8 cellular contexts compared by ENCODE assay signal in genomic region chr5:143606043-143606752, GRCh38.
DNase-seq lines count a peak whose midpoint lies in the region; ATAC-seq, FAIRE-seq and TF ChIP-seq lines count a peak whose summit lies in the region.

No MANE protein-coding gene starts in this region.

- no peak for TF ChIP-seq EP300 in ovary (IDR thresholded peaks at IDR 0.05)

- no peaks in the 10 kb centered on the region for H3K36me3 Mint-ChIP-seq in astrocyte (ENCODE audit: low read depth, unreplicated experiment)
- peaks cover 0 to 7% (median 3%) of the 10 kb centered on the region in 3 experiments; a peak in 4 of 7 replicates for H3K36me3 Mint-ChIP-seq in H9 (ENCODE audit: insufficient read depth in 1 of 3, low read depth in 3 of 3)

- intact Hi-C loops in gastrocnemius medialis (cut with DNase I; ENCODE audit: low total_unique reads) (no loop called here), ovary (cut with DNase I) (no loop called here)

- no peak for TF ChIP-seq POLR2A in gastrocnemius medialis (IDR thresholded peaks at IDR 0.05)
- no peak for TF ChIP-seq POLR2A in ovary (IDR thresholded peaks at IDR 0.05)

- no peaks in the 10 kb centered on the region for H3K27me3 Mint-ChIP-seq in astrocyte (ENCODE audit: low read depth, unreplicated experiment)
- peaks cover 3% of the 10 kb centered on the region for H3K27me3 Mint-ChIP-seq in H9 (ENCODE audit: low read depth)

- no peak overlapping the region for H3K14ac ChIP-seq in H9 (ENCODE audit: insufficient read depth, low read length)

- H2AFZ ChIP-seq in astrocyte (ENCODE audit: low read depth, low read length) (no peak overlapping the region), H9 (ENCODE audit: low read length) (no peak overlapping the region)

- no peak overlapping the region for H2BK120ac ChIP-seq in H9 (ENCODE audit: low read depth, low read length, poor library complexity, severe bottlenecking)

- H3K27ac Mint-ChIP-seq in astrocyte (ENCODE audit: unreplicated experiment) (no peak overlapping the region), H9 (no peak overlapping the region)

- no peak overlapping the region for H4K5ac ChIP-seq in H9 (ENCODE audit: insufficient read length, low read depth, low read length)

- peaks cover 3% of the 10 kb centered on the region for H3K4me1 Mint-ChIP-seq in astrocyte (ENCODE audit: low read depth, unreplicated experiment)
- no peaks in the 10 kb centered on the region for H3K4me1 Mint-ChIP-seq in H9

- H3K4me1 ChIP-seq in astrocyte (ENCODE audit: insufficient read depth, low read length) (no peaks in the 10 kb centered on the region), H9 (ENCODE audit: insufficient read depth, low read length) (no peaks in the 10 kb centered on the region), gastrocnemius medialis (peaks cover 5 to 6% of the 10 kb centered on the region in 2 donors), ovary (ENCODE audit: insufficient read depth) (no peaks in the 10 kb centered on the region)

- peak; percentile 80 for DNase-seq in GM06990 (ENCODE audit: extremely low read depth, insufficient read length)
- DNase-seq in astrocyte (ENCODE audit: low read depth) = peak; percentile 6
- no peak for DNase-seq in H9
- no peak for DNase-seq in gastrocnemius medialis
- no peak for DNase-seq in ovary
- no peak for DNase-seq in ACHN

- H2BK12ac ChIP-seq in H9 (ENCODE audit: insufficient read length, low read depth, low read length) = no peak overlapping the region

- H3K9me3 Mint-ChIP-seq in astrocyte (ENCODE audit: unreplicated experiment) (peaks cover 5% of the 10 kb centered on the region), H9 (peaks cover 7 to 10% of the 10 kb centered on the region in 2 experiments; a peak in 3 of 5 replicates)

- H4K8ac ChIP-seq in H9 (replicated peaks; ENCODE audit: insufficient read length, low read depth, low read length) = no peak overlapping the region

- H3K18ac ChIP-seq in H9 (ENCODE audit: insufficient read length, low read depth, low read length) = no peak overlapping the region

- H3K27ac ChIP-seq in astrocyte (ENCODE audit: low read depth, low read length) (no peak overlapping the region), H9 (ENCODE audit: insufficient read length, low read depth, low read length) (no peak overlapping the region), gastrocnemius medialis (no peak overlapping the region), ovary (no peak overlapping the region)

- no peak overlapping the region; the same call in 1 of the 2 replicates for H3K4me3 ChIP-seq in GM06990 (replicated peaks; ENCODE audit: low read depth, low read length)
- no peak overlapping the region for H3K4me3 ChIP-seq in astrocyte (ENCODE audit: insufficient read depth, low read depth, low read length)
- no peak overlapping the region for H3K4me3 ChIP-seq in gastrocnemius medialis
- no peak overlapping the region for H3K4me3 ChIP-seq in ovary

- H2BK20ac ChIP-seq in H9 (ENCODE audit: low read depth, low read length, poor library complexity, severe bottlenecking) = no peak overlapping the region

- H3K23ac ChIP-seq in H9 (ENCODE audit: insufficient read length, low read depth, low read length) = no peak overlapping the region

- no peak for TF ChIP-seq CTCF in GM06990 (IDR thresholded peaks at IDR 0.05; ENCODE audit: insufficient read depth, low read length, poor library complexity, severe bottlenecking)
- no peak for TF ChIP-seq CTCF in astrocyte (IDR thresholded peaks at IDR 0.05; ENCODE audit: insufficient read depth, low read depth, low read length)
- TF ChIP-seq CTCF in H9 (conservative IDR thresholded peaks at IDR 0.05) = no peak
- TF ChIP-seq CTCF in gastrocnemius medialis (IDR thresholded peaks at IDR 0.05 in 4 of 5, conservative IDR thresholded peaks at IDR 0.05 in 1 of 5) = no peak
- no peak for TF ChIP-seq CTCF in ovary (IDR thresholded peaks at IDR 0.05)

- H3K4me2 ChIP-seq in astrocyte (ENCODE audit: low read length) (no peak overlapping the region), H9 (ENCODE audit: insufficient read depth, insufficient read length, low read length) (no peak overlapping the region)

- no peak overlapping the region for H3K56ac ChIP-seq in H9 (ENCODE audit: insufficient read length, low read depth, low read length)

- H4K20me1 ChIP-seq in astrocyte (ENCODE audit: insufficient read depth, low read length) (no peaks in the 10 kb centered on the region), H9 (ENCODE audit: control insufficient read depth, insufficient read depth, insufficient read length) (no peaks in the 10 kb centered on the region)

- H3K9ac ChIP-seq in astrocyte (ENCODE audit: low read length) = no peak overlapping the region
- no peak overlapping the region for H3K9ac ChIP-seq in H9 (ENCODE audit: extremely low read depth, insufficient read length, low read length)

- ATAC-seq in GM19468 (IDR thresholded peaks at IDR 0.05; ENCODE audit: extremely low read depth, unreplicated experiment) (peak; percentile 50), HG03457 (IDR thresholded peaks at IDR 0.05; ENCODE audit: unreplicated experiment) (peak; percentile 73), gastrocnemius medialis (no peak)

- H3K79me1 ChIP-seq in H9 (ENCODE audit: insufficient read depth, low read depth, low read length, poor library complexity, severe bottlenecking) = no peaks in the 10 kb centered on the region

- whole genome bisulfite sequencing in H9 (ENCODE audit: extremely low coverage, insufficient read length, low lambda C conversion rate) = no CpG with 5 or more reads among the region's 5 CpGs
- 52 to 58% (median 57%) methylated on average over 5 of the region's 5 CpGs for WGBS in ovary, 3 donors

- H3K4me3 Mint-ChIP-seq in astrocyte (ENCODE audit: unreplicated experiment) (no peak overlapping the region), H9 (no peak overlapping the region)

- no peaks in the 10 kb centered on the region for H3K27me3 ChIP-seq in GM06990 (replicated peaks; ENCODE audit: control insufficient read depth, insufficient read depth, low read length)
- no peaks in the 10 kb centered on the region for H3K27me3 ChIP-seq in astrocyte (ENCODE audit: insufficient read depth, low read length)
- no peaks in the 10 kb centered on the region for H3K27me3 ChIP-seq in H9 (ENCODE audit: insufficient read depth, low read length)
- H3K27me3 ChIP-seq in gastrocnemius medialis = no peaks in the 10 kb centered on the region
- H3K27me3 ChIP-seq in ovary = no peaks in the 10 kb centered on the region

- H2AK5ac ChIP-seq in H9 (ENCODE audit: insufficient read length, low read length) = no peak overlapping the region

- H3K79me2 ChIP-seq in astrocyte (ENCODE audit: insufficient read depth, low read length) (no peaks in the 10 kb centered on the region), H9 (ENCODE audit: insufficient read depth, low read length) (no peaks in the 10 kb centered on the region)

- H3K36me3 ChIP-seq in GM06990 (ENCODE audit: control insufficient read depth, insufficient read depth, low read length) = no peaks in the 10 kb centered on the region
- no peaks in the 10 kb centered on the region for H3K36me3 ChIP-seq in astrocyte (ENCODE audit: insufficient read depth, low read length)
- no peaks in the 10 kb centered on the region for H3K36me3 ChIP-seq in gastrocnemius medialis
- no peaks in the 10 kb centered on the region for H3K36me3 ChIP-seq in ovary

- H4K91ac ChIP-seq in H9 (ENCODE audit: insufficient read length, low read depth, low read length) = no peak overlapping the region

- in situ Hi-C loops in gastrocnemius medialis (cut with MboI; ENCODE audit: low sequenced_read_pairs in 4 of 4) = no loop called here
- in situ Hi-C loops in ACHN (cut with HindIII; ENCODE audit: low pct_ligation_motif_present, low pct_unique_long_range_greater_than_20kb, low sequenced_read_pairs) = no loop called here

- no peaks in the 10 kb centered on the region for H3K9me3 ChIP-seq in astrocyte (ENCODE audit: insufficient read depth, low read depth, low read length)
- no peaks in the 10 kb centered on the region for H3K9me3 ChIP-seq in H9 (ENCODE audit: control insufficient read depth, low read depth, low read length)
- no peaks in the 10 kb centered on the region for H3K9me3 ChIP-seq in gastrocnemius medialis
- H3K9me3 ChIP-seq in ovary = no peaks in the 10 kb centered on the region

- no peak overlapping the region for H3K4ac ChIP-seq in H9 (ENCODE audit: low read depth, low read length)

- no peak for FAIRE-seq in astrocyte (lab: Jason Lieb, UNC)

- H2BK15ac ChIP-seq in H9 (ENCODE audit: low read depth, low read length) = no peak overlapping the region

- H2BK5ac ChIP-seq in H9 (ENCODE audit: insufficient read length, low read length) = no peak overlapping the region

- H3T11ph ChIP-seq in H9 (ENCODE audit: low read length) = no peak overlapping the region

- no peaks in the 10 kb centered on the region for H3K23me2 ChIP-seq in H9 (ENCODE audit: insufficient read length, low read depth, low read length, poor library complexity, severe bottlenecking)

Comparison
In these comparisons a context has a peak if more than half of its experiments do, and no peak if none do; other contexts are left out.
1. DNase-seq: peak in GM06990 (single experiment) and astrocyte (single experiment); none in H9 (single experiment), gastrocnemius medialis (0 of 2), ovary (0 of 5) and ACHN (single experiment).
2. ATAC-seq: peak in GM19468 (single experiment) and HG03457 (single experiment); none in gastrocnemius medialis (0 of 2).